Comparison of ENCODE assay signal across 9 cellular contexts in the genomic region with DNA sequence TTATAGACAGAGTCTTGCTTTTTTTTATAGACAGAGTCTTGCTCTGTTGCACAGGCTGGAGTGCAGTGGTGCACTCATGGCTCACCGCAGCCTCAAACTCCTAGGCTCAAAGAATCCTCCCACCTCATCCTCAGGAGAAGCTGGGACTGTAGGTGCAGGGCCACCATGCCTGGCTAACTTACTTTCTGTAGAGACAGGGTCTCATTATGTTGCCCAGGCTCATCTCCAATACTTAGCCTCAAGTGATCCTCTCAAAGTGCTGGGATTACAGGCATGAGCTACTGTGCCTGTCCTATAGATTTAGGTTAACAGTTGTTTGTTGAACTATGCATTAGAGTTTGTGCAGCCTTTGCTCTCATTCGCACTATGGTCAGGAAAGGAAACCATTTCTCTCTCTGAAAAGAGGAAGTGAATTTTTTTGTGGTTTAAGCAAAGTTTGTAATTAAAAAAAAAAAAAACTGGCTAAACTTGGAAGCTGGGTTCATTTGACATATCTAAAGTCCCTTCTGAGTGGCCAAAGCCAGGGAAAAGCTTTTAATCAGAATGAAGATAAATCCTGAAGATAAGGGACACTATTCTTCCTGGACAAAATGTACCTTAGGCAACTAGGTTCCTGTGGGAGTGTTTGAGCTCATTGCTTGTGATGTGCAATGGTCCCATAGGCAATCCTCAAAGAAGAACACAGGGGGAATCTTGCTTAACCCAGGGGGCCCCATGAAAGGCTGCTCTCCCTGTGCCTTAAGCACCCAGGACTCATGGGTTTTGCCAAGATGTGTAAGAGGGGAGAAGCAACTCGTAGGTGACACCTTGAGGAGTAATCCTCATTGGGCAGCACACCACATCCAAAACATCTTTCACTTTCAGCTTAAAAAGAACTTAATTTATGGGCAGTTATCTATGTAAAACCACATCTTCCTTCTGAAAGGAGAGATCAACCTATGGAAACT.
DNase-seq lines count a peak whose midpoint lies in the region; ATAC-seq and TF ChIP-seq lines count a peak whose summit lies in the region.
"Had no signal": no experiment of that assay in that cellular context is flagged by ENCODE, and none has a peak within 500 bp of the region (broad histone marks: within the 10 kb centered on the region; RNA-seq: fewer than 3 reads in every experiment).

No MANE protein-coding gene starts in this region.

- peak; percentile 77 for DNase-seq in GM12864 (ENCODE audit: low read depth)
- no peak for DNase-seq in activated naive CD8-positive, alpha-beta T cell treated with anti-CD3 and anti-CD28 coated beads for 36 hours
- DNase-seq in sciatic nerve (ENCODE audit: low spot score), result no peak
- DNase-seq in NCI-H1092 treated with DMSO at 0.1 percent for 48 hours (lab: John Stamatoyannopoulos, UW), result no peak
- DNase-seq in anterior cingulate cortex (lab: John Stamatoyannopoulos, UW), result no peak
- no peak for DNase-seq in NCI-H748 (lab: John Stamatoyannopoulos, UW; ENCODE audit: unreplicated experiment)
- DNase-seq: amygdala had no signal

- TF ChIP-seq CTCF in GM12864 (IDR thresholded peaks at IDR 0.05; ENCODE audit: low read depth, low read length, missing control alignments), result no peak

- H3K9me3 Mint-ChIP-seq in activated naive CD8-positive, alpha-beta T cell treated with anti-CD3 and anti-CD28 coated beads for 36 hours, result no peaks in the 10 kb centered on the region

- peak overlapping the region; percentile 14; the same call in 1 of the 2 replicates for H3K4me3 ChIP-seq in GM12864 (ENCODE audit: low read depth, low read length)

- peak overlapping the region; percentile 34 for H3K4me3 Mint-ChIP-seq in activated naive CD8-positive, alpha-beta T cell treated with anti-CD3 and anti-CD28 coated beads for 36 hours

- peaks cover 13% of the 10 kb centered on the region for H3K4me1 Mint-ChIP-seq in activated naive CD8-positive, alpha-beta T cell treated with anti-CD3 and anti-CD28 coated beads for 36 hours

- intact Hi-C loops in sciatic nerve (cut with DNase I), result no loop called here

- no peak overlapping the region for H3K27ac Mint-ChIP-seq in activated naive CD8-positive, alpha-beta T cell treated with anti-CD3 and anti-CD28 coated beads for 36 hours

- peak; percentile 96 for ATAC-seq in GM21381 (IDR thresholded peaks at IDR 0.05; ENCODE audit: unreplicated experiment)
- ATAC-seq in HG03439 (IDR thresholded peaks at IDR 0.05; ENCODE audit: unreplicated experiment), result peak; percentile 98
- ATAC-seq in sciatic nerve, result no peak

- H3K36me3 Mint-ChIP-seq in activated naive CD8-positive, alpha-beta T cell treated with anti-CD3 and anti-CD28 coated beads for 36 hours, result no peaks in the 10 kb centered on the region

- no peaks in the 10 kb centered on the region for H3K27me3 Mint-ChIP-seq in activated naive CD8-positive, alpha-beta T cell treated with anti-CD3 and anti-CD28 coated beads for 36 hours
